ENCODE assay signal across 20 cellular contexts in the genomic region with DNA sequence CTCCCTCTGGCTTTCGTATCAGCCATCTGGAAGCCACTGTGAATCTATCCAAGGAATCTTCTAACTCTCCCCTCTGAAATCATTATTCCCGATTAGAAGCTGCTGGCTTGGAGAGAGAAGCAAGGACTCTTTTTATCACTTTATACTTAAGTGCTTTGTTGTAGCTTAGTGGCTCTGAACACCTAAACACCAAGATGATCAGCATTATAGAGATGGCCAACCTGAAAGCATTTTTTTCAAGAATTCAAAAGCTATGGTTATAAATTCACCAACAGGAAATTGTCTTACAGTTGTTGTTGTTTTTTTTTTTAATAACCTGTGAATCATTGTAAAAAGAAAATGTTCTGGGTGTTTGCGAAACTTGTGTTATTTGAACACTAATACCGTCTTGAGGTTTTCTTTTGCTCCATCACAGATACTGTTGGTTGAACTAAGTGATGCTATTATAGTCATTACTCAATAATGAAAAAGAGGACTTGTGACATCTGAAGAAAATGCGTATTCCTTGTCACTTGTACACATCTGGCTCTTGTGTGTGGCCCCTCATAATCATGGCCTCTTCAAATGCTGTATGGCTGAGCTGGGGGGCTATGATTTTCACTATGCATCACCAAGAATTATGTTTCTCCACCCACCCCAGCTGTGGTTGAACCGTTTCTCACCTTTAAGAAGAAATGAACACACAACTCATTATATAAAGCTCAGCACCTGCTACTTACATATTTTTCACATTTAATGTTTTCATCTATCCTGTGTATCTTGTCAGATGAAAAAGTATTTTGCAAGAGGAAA. TPM values are rescaled to one million over a fixed set of nuclear protein-coding genes. Genes with fewer than 3 reads are reported as not detected.
"Had no signal": no experiment of that assay in that cellular context is flagged by ENCODE, and none has a peak within 500 bp of the region (broad histone marks: within the 10 kb centered on the region; RNA-seq: fewer than 3 reads in every experiment).

No MANE protein-coding gene starts in this region.

- H3K27ac Mint-ChIP-seq: activated naive CD8-positive, alpha-beta T cell; memory B cell; naive B cell; type B pancreatic cell had no signal

- H3K36me3 Mint-ChIP-seq: activated naive CD8-positive, alpha-beta T cell; memory B cell; naive B cell; type B pancreatic cell had no signal

- H3K4me3 ChIP-seq: cardiac muscle cell, esophagus squamous epithelium, prostate gland, right atrium auricular region, smooth muscle cell, testis had no signal

- DNase-seq: activated CD4-positive, alpha-beta T cell treated with anti-CD3 and anti-CD28 coated beads, Interleukin-2, amount 50 U/mL, for 1 hour; activated CD4-positive, CD25-positive, alpha-beta regulatory T cell treated with anti-CD3 and anti-CD28 coated beads, Interleukin-2, amount 50 U/mL, for 72 hours; amygdala; dermis blood vessel endothelial cell; effector memory CD4-positive, alpha-beta T cell; esophagus squamous epithelium; left ventricle myocardium superior; naive B cell; stimulated activated CD4-positive, alpha-beta T cell treated with anti-CD3 and anti-CD28 coated beads, Interleukin-4, amount 100 ng/mL, for 1 hour; testis had no signal

- H3K27me3 ChIP-seq: right atrium auricular region, testis had no signal

- H3K36me3 ChIP-seq: cardiac muscle cell, esophagus squamous epithelium, prostate gland, right atrium auricular region had no signal

- ATAC-seq: left ventricle myocardium superior had no signal

- H3K4me3 Mint-ChIP-seq: activated naive CD8-positive, alpha-beta T cell; memory B cell; naive B cell; type B pancreatic cell had no signal

- H3K9me3 Mint-ChIP-seq: memory B cell, type B pancreatic cell had no signal

- H3K4me1 ChIP-seq: esophagus squamous epithelium, prostate gland, right atrium auricular region, testis had no signal

- H3K9me3 ChIP-seq: esophagus squamous epithelium, prostate gland, right atrium auricular region, testis had no signal

- H3K4me1 Mint-ChIP-seq: memory B cell, naive B cell had no signal

- H3K27ac ChIP-seq: cardiac muscle cell, esophagus squamous epithelium, prostate gland, right atrium auricular region, testis, VCaP had no signal

- H3K4me2 ChIP-seq: smooth muscle cell had no signal

RNA-seq across cellular contexts. Expression of a gene that starts 11.8 kb away (rescaled TPM):
- total RNA-seq: cardiac muscle cell, left ventricle myocardium superior, mononuclear cell, osteocyte, prostate gland, right atrium auricular region, smooth muscle cell had no signal
- polyA plus RNA-seq: cardiac muscle cell, smooth muscle cell had no signal
